13 cellular contexts compared by ENCODE assay signal in the genomic region with DNA sequence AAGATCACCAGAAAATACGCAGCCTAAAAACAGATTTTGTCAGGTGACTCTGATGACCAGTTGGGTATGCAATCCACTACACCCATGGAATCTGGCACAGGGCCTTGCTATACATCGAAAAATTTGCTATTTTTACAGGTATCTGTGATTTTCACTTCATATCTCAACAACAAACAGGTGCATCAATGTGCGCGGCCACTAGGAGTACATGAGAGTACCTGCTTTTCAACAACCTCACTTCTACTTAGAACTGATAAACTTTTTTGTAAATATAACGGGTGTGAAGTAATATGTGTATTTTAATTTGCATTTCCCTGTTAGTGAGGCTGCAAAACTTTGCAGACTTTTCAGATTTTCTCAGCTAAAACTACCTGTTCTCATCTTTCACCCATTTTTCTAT.
DNase-seq lines count a peak whose midpoint lies in the region; ATAC-seq and TF ChIP-seq lines count a peak whose summit lies in the region.
"Had no signal": no experiment of that assay in that cellular context is flagged by ENCODE, and none has a peak within 500 bp of the region (broad histone marks: within the 10 kb centered on the region; RNA-seq: fewer than 3 reads in every experiment).

No MANE protein-coding gene starts in this region.

- H3K4me1 ChIP-seq in A673 (ENCODE audit: insufficient read depth, low read length, poor library complexity, severe bottlenecking), result peaks cover 53% of the 10 kb centered on the region
- peaks cover 40% of the 10 kb centered on the region for H3K4me1 ChIP-seq in DND-41 (ENCODE audit: insufficient read depth, low read length)
- peaks cover 9% of the 10 kb centered on the region for H3K4me1 ChIP-seq in mesenchymal stem cell (ENCODE audit: control insufficient read depth, insufficient read depth, low read depth, low read length)

- H3K27me3 ChIP-seq in A673 (replicated peaks; ENCODE audit: insufficient read depth, low read depth, low read length, poor library complexity) (no peaks in the 10 kb centered on the region), DND-41 (ENCODE audit: insufficient read depth, low read length, poor library complexity) (no peaks in the 10 kb centered on the region), mesenchymal stem cell (ENCODE audit: control insufficient read depth in 1 of 2, insufficient read depth in 1 of 2, low read length in 2 of 2) (no peaks in the 10 kb centered on the region), MG63 (no peaks in the 10 kb centered on the region)

- POLR2A ChIA-PET in A673 (lab: Charles Lee; ENCODE audit: low non-redundant PET), result no interaction called here

- no peak overlapping the region for H2BK12ac ChIP-seq in mesenchymal stem cell (ENCODE audit: low read length in 2 of 2)

- intact Hi-C loops in A673 (cut with micrococcal nuclease; ENCODE audit: unreplicated experiment), result no loop called here

- H3K4me3 ChIP-seq in A673 (ENCODE audit: low read depth, low read length, poor library complexity, severe bottlenecking), result no peak overlapping the region
- no peak overlapping the region for H3K4me3 ChIP-seq in DND-41 (ENCODE audit: low read depth in 1 of 2, low read length in 2 of 2)
- H3K4me3 ChIP-seq in mesenchymal stem cell (ENCODE audit: insufficient read depth in 1 of 2, low read depth in 1 of 2, low read length in 2 of 2), result no peak overlapping the region
- H3K4me3 ChIP-seq in MG63, result no peak overlapping the region
- H3K4me3 ChIP-seq: coronary artery had no signal

- no peak overlapping the region for H3K23ac ChIP-seq in mesenchymal stem cell (ENCODE audit: low read length in 2 of 2)

- BruUV-seq in A673 (replicated peaks; lab: Mats Ljungman, UMichigan), result TSS peak; percentile 1

- H2BK15ac ChIP-seq in mesenchymal stem cell (ENCODE audit: low read depth, poor library complexity, severe bottlenecking), result no peak overlapping the region

- H3K27ac ChIP-seq in A673 (ENCODE audit: low read depth, low read length, poor library complexity, severe bottlenecking) (peak overlapping the region; percentile 80), DND-41 (ENCODE audit: low read length) (no peak overlapping the region), VCaP (no peak overlapping the region; the same call in 1 of the 2 replicates), mesenchymal stem cell (ENCODE audit: low read length, poor library complexity, severe bottlenecking) (no peak overlapping the region)

- DNase-seq in A673 (ENCODE audit: low spot score), result no peak
- no peak for DNase-seq in DND-41
- no peak for DNase-seq in mesenchymal stem cell
- no peak for DNase-seq in MG63
- no peak for DNase-seq in iPS-NIHi7 (ENCODE audit: extremely low spot score)
- DNase-seq in hypothalamus (lab: John Stamatoyannopoulos, UW), result no peak
- no peak for DNase-seq in foreskin melanocyte
- DNase-seq: COR-L47; NCI-H2029; stimulated activated CD4-positive, alpha-beta T cell treated with anti-CD3 and anti-CD28 coated beads, Interleukin-15, amount 100 ng/mL, for 24 hours; stimulated activated naive CD4-positive, alpha-beta T cell had no signal

- no peak overlapping the region for H2AFZ ChIP-seq in DND-41 (ENCODE audit: low read depth, low read length)
- no peak overlapping the region for H2AFZ ChIP-seq in mesenchymal stem cell (ENCODE audit: low read depth, low read length)

- H3K14ac ChIP-seq in mesenchymal stem cell (ENCODE audit: low read length in 2 of 2), result no peak overlapping the region

- H4K91ac ChIP-seq in mesenchymal stem cell (ENCODE audit: low read length), result no peak overlapping the region

- peaks cover 11% of the 10 kb centered on the region; the same call in 1 of the 2 replicates for H4K20me1 ChIP-seq in DND-41 (ENCODE audit: insufficient read depth, low read length)

- H3K9me3 ChIP-seq in A673 (ENCODE audit: low read depth, low read length, poor library complexity, severe bottlenecking) (no peaks in the 10 kb centered on the region), DND-41 (ENCODE audit: insufficient read depth, low read length, severe bottlenecking) (no peaks in the 10 kb centered on the region), mesenchymal stem cell (ENCODE audit: control insufficient read depth, low read length) (no peaks in the 10 kb centered on the region), MG63 (no peaks in the 10 kb centered on the region)

- WGBS in mesenchymal stem cell, result 98% methylated on average over 3 of the region's 5 CpGs

- CTCF ChIA-PET in A673 (lab: Charles Lee), result no interaction called here

- H2BK5ac ChIP-seq in mesenchymal stem cell (ENCODE audit: low read depth, low read length, poor library complexity, severe bottlenecking), result no peak overlapping the region

- H3K36me3 ChIP-seq in A673 (ENCODE audit: insufficient read depth, low read length, poor library complexity, severe bottlenecking) (peaks cover 4% of the 10 kb centered on the region), DND-41 (ENCODE audit: insufficient read depth, low read length) (no peaks in the 10 kb centered on the region), mesenchymal stem cell (ENCODE audit: control insufficient read depth in 1 of 2, insufficient read depth in 2 of 2, low read depth in 1 of 2, low read length in 2 of 2) (peaks cover 13 to 61% of the 10 kb centered on the region in 2 experiments), MG63 (peaks cover 41% of the 10 kb centered on the region)

- no peak overlapping the region for H3K18ac ChIP-seq in mesenchymal stem cell (ENCODE audit: low read depth in 1 of 2, low read length in 2 of 2)

- H3K4me2 ChIP-seq in DND-41 (ENCODE audit: insufficient read depth, low read length) (no peak overlapping the region), mesenchymal stem cell (ENCODE audit: low read length, poor library complexity, severe bottlenecking) (no peak overlapping the region)

- H3K4ac ChIP-seq in mesenchymal stem cell (ENCODE audit: low read depth in 1 of 2, low read length in 2 of 2), result no peak overlapping the region

- H4K8ac ChIP-seq in mesenchymal stem cell (ENCODE audit: low read length), result no peak overlapping the region

- TF ChIP-seq CTCF in A673 (conservative IDR thresholded peaks at IDR 0.05; ENCODE audit: low read depth, low read length) (no peak; the same call in 1 of the 2 replicates), DND-41 (IDR thresholded peaks at IDR 0.05; ENCODE audit: borderline replicate concordance, extremely low read depth, low read length, poor library complexity, severe bottlenecking) (peak; percentile 29), VCaP (conservative IDR thresholded peaks at IDR 0.05) (peak; percentile 33; the same call in 1 of the 2 replicates)

- H3K9ac ChIP-seq in DND-41 (ENCODE audit: low read depth, low read length) (no peak overlapping the region), mesenchymal stem cell (ENCODE audit: low read length) (no peak overlapping the region)

- ATAC-seq in DND-41 (ENCODE audit: insufficient read depth, low read depth), result no peak

- peaks cover 12% of the 10 kb centered on the region for H3K79me1 ChIP-seq in mesenchymal stem cell (replicated peaks; ENCODE audit: low read length, poor library complexity, severe bottlenecking)

- no peak overlapping the region for H2BK120ac ChIP-seq in mesenchymal stem cell (ENCODE audit: low read depth, low read length)

- H3K79me2 ChIP-seq in DND-41 (ENCODE audit: insufficient read depth, low read length), result no peaks in the 10 kb centered on the region; the same call in 1 of the 2 replicates

- peak overlapping the region; percentile 65 for H2AK5ac ChIP-seq in mesenchymal stem cell (ENCODE audit: low read length, severe bottlenecking)
